Comparison of ENCODE assay signal across 8 cellular contexts in genomic region chr14:51157012-51157411, GRCh38.
DNase-seq lines count a peak whose midpoint lies in the region; ATAC-seq and TF ChIP-seq lines count a peak whose summit lies in the region.

No MANE protein-coding gene starts in this region.

- H3K27ac Mint-ChIP-seq in stimulated activated naive B cell treated with anti-CD40 and anti-IgM and Interleukin-4, amounts not matched to agents 10 μg/mL and 1 μg/mL and 100 μg/mL, for 72 hours = no peak overlapping the region

- no peak for TF ChIP-seq POLR2A in vagina (IDR thresholded peaks at IDR 0.05)

- H3K4me2 ChIP-seq in mammary epithelial cell (ENCODE audit: insufficient read depth, low read depth, low read length) = no peak overlapping the region

- H3K4me1 Mint-ChIP-seq in stimulated activated naive B cell treated with anti-CD40 and anti-IgM and Interleukin-4, amounts not matched to agents 10 μg/mL and 1 μg/mL and 100 μg/mL, for 72 hours = peaks cover 17 to 28% of the 10 kb centered on the region in 2 donors

- no peaks in the 10 kb centered on the region for H4K20me1 ChIP-seq in mammary epithelial cell (ENCODE audit: insufficient read depth, low read length)

- CTCF ChIA-PET in mammary epithelial cell (lab: Charles Lee; ENCODE audit: low non-redundant PET) = no interaction called here

- H3K27ac ChIP-seq in mammary epithelial cell (ENCODE audit: insufficient read depth, low read depth, low read length) (no peak overlapping the region), vagina (no peak overlapping the region)

- TF ChIP-seq CTCF in mammary epithelial cell (conservative IDR thresholded peaks at IDR 0.05 in 1 of 2, IDR thresholded peaks at IDR 0.05 in 1 of 2; ENCODE audit: extremely low read depth in 1 of 2, insufficient read depth in 1 of 2, low read depth in 1 of 2, low read length in 2 of 2) (peak; percentile 37 to 55), vagina (IDR thresholded peaks at IDR 0.05) (no peak)

- peaks cover 0 to 1% of the 10 kb centered on the region in 2 donors for H3K9me3 Mint-ChIP-seq in stimulated activated naive B cell treated with anti-CD40 and anti-IgM and Interleukin-4, amounts not matched to agents 10 μg/mL and 1 μg/mL and 100 μg/mL, for 72 hours

- H2AFZ ChIP-seq in mammary epithelial cell (ENCODE audit: low read depth, low read length) = no peak overlapping the region

- in situ Hi-C loops in mammary epithelial cell (cut with MboI; ENCODE audit: low sequenced_read_pairs in 2 of 2) = no loop called here

- dilution Hi-C loops in mammary epithelial cell (cut with HindIII; ENCODE audit: low sequenced_read_pairs) = no loop called here

- H3K4me1 ChIP-seq in mammary epithelial cell (ENCODE audit: insufficient read depth, low read length) (no peaks in the 10 kb centered on the region), vagina (no peaks in the 10 kb centered on the region)

- H3K4me3 Mint-ChIP-seq in stimulated activated naive B cell treated with anti-CD40 and anti-IgM and Interleukin-4, amounts not matched to agents 10 μg/mL and 1 μg/mL and 100 μg/mL, for 72 hours = no peak overlapping the region

- H3K79me2 ChIP-seq in mammary epithelial cell (ENCODE audit: insufficient read depth, low read length) = no peaks in the 10 kb centered on the region

- H3K9me3 ChIP-seq in mammary epithelial cell (replicated peaks; ENCODE audit: insufficient read depth, low read length) (no peaks in the 10 kb centered on the region), vagina (no peaks in the 10 kb centered on the region)

- ATAC-seq in GM21423 (IDR thresholded peaks at IDR 0.05; ENCODE audit: unreplicated experiment) (peak; percentile 45), GM21717 (IDR thresholded peaks at IDR 0.05; ENCODE audit: unreplicated experiment) (no peak), left cardiac atrium (no peak)
- ATAC-seq in stimulated activated naive B cell treated with anti-CD40 and anti-IgM and Interleukin-4, amounts not matched to agents 10 μg/mL and 1 μg/mL and 100 μg/mL, for 72 hours (replicated peaks) = peak; percentile 67 to 70

- intact Hi-C loops in mammary epithelial cell (cut with micrococcal nuclease) (loop anchor here (1.0 to 5.0 kb wide), 3 partner anchors 64 to 820 kb away; no protein-coding TSS in a partner anchor), vagina (cut with DNase I) (no loop called here), left cardiac atrium (cut with DNase I) (no loop called here)

- no peaks in the 10 kb centered on the region for H3K36me3 Mint-ChIP-seq in stimulated activated naive B cell treated with anti-CD40 and anti-IgM and Interleukin-4, amounts not matched to agents 10 μg/mL and 1 μg/mL and 100 μg/mL, for 72 hours

- no TSS peak for BruUV-seq in mammary epithelial cell (replicated peaks; lab: Mats Ljungman, UMichigan)

- H3K27me3 Mint-ChIP-seq in stimulated activated naive B cell treated with anti-CD40 and anti-IgM and Interleukin-4, amounts not matched to agents 10 μg/mL and 1 μg/mL and 100 μg/mL, for 72 hours = no peaks in the 10 kb centered on the region

- no peak overlapping the region for H3K4me3 ChIP-seq in mammary epithelial cell (replicated peaks in 1 of 3; ENCODE audit: insufficient read depth in 1 of 3, low read depth in 2 of 3, low read length in 3 of 3)
- H3K4me3 ChIP-seq in vagina = no peak overlapping the region

- DNase-seq in COR-L47 (lab: John Stamatoyannopoulos, UW) (peak; percentile 54), NCI-H1694 (lab: John Stamatoyannopoulos, UW) (peak; percentile 68), mammary epithelial cell (peak; percentile 27), vagina (ENCODE audit: extremely low spot score in 2 of 2) (no peak), left cardiac atrium (no peak)
- no peak for DNase-seq in stimulated activated naive B cell treated with anti-CD40 and anti-IgM and Interleukin-4, amounts not matched to agents 10 μg/mL and 1 μg/mL and 100 μg/mL, for 72 hours

- H3K36me3 ChIP-seq in mammary epithelial cell (ENCODE audit: insufficient read depth, low read length) (no peaks in the 10 kb centered on the region), vagina (no peaks in the 10 kb centered on the region)

- H3K9ac ChIP-seq in mammary epithelial cell (ENCODE audit: insufficient read depth, low read length) = no peak overlapping the region

- H3K27me3 ChIP-seq in mammary epithelial cell (ENCODE audit: insufficient read depth, low read length) = no peaks in the 10 kb centered on the region
- no peaks in the 10 kb centered on the region for H3K27me3 ChIP-seq in vagina

Comparison
In these comparisons a context has a peak if more than half of its experiments do, and no peak if none do; other contexts are left out.
1. DNase-seq: peak in COR-L47 (single experiment), NCI-H1694 (single experiment) and mammary epithelial cell (single experiment); none in stimulated activated naive B cell treated with anti-CD40 and anti-IgM and Interleukin-4, amounts not matched to agents 10 μg/mL and 1 μg/mL and 100 μg/mL, for 72 hours (single experiment), vagina (0 of 2) and left cardiac atrium (single experiment).
2. ATAC-seq: peak in GM21423 (single experiment) and stimulated activated naive B cell treated with anti-CD40 and anti-IgM and Interleukin-4, amounts not matched to agents 10 μg/mL and 1 μg/mL and 100 μg/mL, for 72 hours (2 of 2); none in GM21717 (single experiment) and left cardiac atrium (0 of 2).
3. CTCF ChIP-seq: peak in mammary epithelial cell (2 of 2); none in vagina (0 of 3).